1 cellular context compared by ENCODE assay signal in the genomic region with DNA sequence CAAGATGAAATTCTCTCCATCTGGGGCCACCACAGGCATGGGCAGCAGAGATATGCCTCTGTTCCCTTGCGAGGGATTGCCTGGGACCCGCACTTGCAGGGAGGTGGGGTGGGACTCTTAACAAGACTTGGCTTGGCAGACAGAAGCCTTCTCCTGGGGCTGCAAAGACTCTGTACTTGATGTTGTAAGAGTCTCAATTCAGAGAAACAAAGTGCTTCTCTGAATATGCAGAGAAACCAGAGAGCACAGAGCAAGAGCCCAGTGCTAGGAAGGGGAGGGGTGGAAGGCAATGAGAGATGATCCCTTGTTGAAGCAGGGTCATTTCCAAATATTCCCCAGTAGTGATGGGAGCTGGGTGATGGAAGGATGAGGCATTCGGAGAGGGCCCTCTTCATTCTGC.
A peak's percentile ranks its signal among the peaks of the same experiment; 100 is the strongest.
TF ChIP-seq lines count a peak whose summit lies in the region.

No MANE protein-coding gene starts in this region.

TF ChIP-seq in HEK293, 187 proteins besides CTCF, POLR2A, EP300 and RAD21:
- TF ChIP-seq, protein P1, sequence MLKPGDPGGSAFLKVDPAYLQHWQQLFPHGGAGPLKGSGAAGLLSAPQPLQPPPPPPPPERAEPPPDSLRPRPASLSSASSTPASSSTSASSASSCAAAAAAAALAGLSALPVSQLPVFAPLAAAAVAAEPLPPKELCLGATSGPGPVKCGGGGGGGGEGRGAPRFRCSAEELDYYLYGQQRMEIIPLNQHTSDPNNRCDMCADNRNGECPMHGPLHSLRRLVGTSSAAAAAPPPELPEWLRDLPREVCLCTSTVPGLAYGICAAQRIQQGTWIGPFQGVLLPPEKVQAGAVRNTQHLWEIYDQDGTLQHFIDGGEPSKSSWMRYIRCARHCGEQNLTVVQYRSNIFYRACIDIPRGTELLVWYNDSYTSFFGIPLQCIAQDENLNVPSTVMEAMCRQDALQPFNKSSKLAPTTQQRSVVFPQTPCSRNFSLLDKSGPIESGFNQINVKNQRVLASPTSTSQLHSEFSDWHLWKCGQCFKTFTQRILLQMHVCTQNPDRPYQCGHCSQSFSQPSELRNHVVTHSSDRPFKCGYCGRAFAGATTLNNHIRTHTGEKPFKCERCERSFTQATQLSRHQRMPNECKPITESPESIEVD (tag by site-specific recombination; IDR thresholded peaks at IDR 0.05): no peak
- TF ChIP-seq MYNN (tag by site-specific recombination; IDR thresholded peaks at IDR 0.05; ENCODE audit: borderline replicate concordance) (0 out of 2 replicates have a peak, but pooled peaks have one; percentile 65), ZNF670 (tag by site-specific recombination; IDR thresholded peaks at IDR 0.05; ENCODE audit: low read depth) (no peak), HOXC10 (CRISPR knock-in tag; IDR thresholded peaks at IDR 0.05) (no peak), ZNF776 (tag by site-specific recombination; IDR thresholded peaks at IDR 0.05; ENCODE audit: borderline replicate concordance) (no peak), ZNF416 (tag by site-specific recombination; IDR thresholded peaks at IDR 0.05) (no peak), ZBTB48 (tag by site-specific recombination; IDR thresholded peaks at IDR 0.05) (peak; percentile 86), ZNF792 (tag by site-specific recombination; IDR thresholded peaks at IDR 0.05) (no peak), ZFP3 (tag by site-specific recombination; IDR thresholded peaks at IDR 0.05; ENCODE audit: low read depth) (no peak), MEIS1 (CRISPR knock-in tag; IDR thresholded peaks at IDR 0.05; ENCODE audit: borderline replicate concordance) (no peak), ZNF221 (tag by site-specific recombination; IDR thresholded peaks at IDR 0.05; ENCODE audit: borderline replicate concordance) (no peak)
- TF ChIP-seq, protein P2, sequence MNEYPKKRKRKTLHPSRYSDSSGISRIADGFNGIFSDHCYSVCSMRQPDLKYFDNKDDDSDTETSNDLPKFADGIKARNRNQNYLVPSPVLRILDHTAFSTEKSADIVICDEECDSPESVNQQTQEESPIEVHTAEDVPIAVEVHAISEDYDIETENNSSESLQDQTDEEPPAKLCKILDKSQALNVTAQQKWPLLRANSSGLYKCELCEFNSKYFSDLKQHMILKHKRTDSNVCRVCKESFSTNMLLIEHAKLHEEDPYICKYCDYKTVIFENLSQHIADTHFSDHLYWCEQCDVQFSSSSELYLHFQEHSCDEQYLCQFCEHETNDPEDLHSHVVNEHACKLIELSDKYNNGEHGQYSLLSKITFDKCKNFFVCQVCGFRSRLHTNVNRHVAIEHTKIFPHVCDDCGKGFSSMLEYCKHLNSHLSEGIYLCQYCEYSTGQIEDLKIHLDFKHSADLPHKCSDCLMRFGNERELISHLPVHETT (tag by site-specific recombination; IDR thresholded peaks at IDR 0.05): no peak
- TF ChIP-seq, protein P3, sequence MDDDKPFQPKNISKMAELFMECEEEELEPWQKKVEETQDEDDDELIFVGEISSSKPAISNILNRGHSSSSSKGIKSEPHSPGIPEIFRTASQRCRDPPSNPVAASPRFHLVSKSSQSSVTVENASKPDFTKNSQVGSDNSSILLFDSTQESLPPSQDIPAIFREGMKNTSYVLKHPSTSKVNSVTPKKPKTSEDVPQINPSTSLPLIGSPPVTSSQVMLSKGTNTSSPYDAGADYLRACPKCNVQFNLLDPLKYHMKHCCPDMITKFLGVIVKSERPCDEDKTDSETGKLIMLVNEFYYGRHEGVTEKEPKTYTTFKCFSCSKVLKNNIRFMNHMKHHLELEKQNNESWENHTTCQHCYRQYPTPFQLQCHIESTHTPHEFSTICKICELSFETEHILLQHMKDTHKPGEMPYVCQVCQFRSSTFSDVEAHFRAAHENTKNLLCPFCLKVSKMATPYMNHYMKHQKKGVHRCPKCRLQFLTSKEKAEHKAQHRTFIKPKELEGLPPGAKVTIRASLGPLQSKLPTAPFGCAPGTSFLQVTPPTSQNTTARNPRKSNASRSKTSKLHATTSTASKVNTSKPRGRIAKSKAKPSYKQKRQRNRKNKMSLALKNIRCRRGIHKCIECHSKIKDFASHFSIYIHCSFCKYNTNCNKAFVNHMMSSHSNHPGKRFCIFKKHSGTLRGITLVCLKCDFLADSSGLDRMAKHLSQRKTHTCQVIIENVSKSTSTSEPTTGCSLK (tag by site-specific recombination; IDR thresholded peaks at IDR 0.05): no peak
- TF ChIP-seq, protein P4, sequence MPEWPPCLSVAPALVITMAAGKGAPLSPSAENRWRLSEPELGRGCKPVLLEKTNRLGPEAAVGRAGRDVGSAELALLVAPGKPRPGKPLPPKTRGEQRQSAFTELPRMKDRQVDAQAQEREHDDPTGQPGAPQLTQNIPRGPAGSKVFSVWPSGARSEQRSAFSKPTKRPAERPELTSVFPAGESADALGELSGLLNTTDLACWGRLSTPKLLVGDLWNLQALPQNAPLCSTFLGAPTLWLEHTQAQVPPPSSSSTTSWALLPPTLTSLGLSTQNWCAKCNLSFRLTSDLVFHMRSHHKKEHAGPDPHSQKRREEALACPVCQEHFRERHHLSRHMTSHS (tag by site-specific recombination; IDR thresholded peaks at IDR 0.05): no peak
